In genomic region chr9:86072393-86073016, GRCh38 we compare ENCODE assay signal across 28 cellular contexts. TPM values are rescaled to one million over a fixed set of nuclear protein-coding genes. Genes with fewer than 3 reads are reported as not detected.
DNase-seq lines count a peak whose midpoint lies in the region; ATAC-seq, FAIRE-seq and TF ChIP-seq lines count a peak whose summit lies in the region.
"Had no signal": no experiment of that assay in that cellular context is flagged by ENCODE, and none has a peak within 500 bp of the region (broad histone marks: within the 10 kb centered on the region; RNA-seq: fewer than 3 reads in every experiment).

No MANE protein-coding gene starts in this region.

- H3K27me3 ChIP-seq in right cardiac atrium (ENCODE audit: control insufficient read depth, insufficient read depth) (no peaks in the 10 kb centered on the region), astrocyte (ENCODE audit: insufficient read depth, low read length) (no peaks in the 10 kb centered on the region)
- H3K27me3 ChIP-seq: BLaER1 treated with 17β-estradiol and CSF1 and Interleukin-3, amounts not matched to agents 10 nM and 100 nM; heart right ventricle; MG63; neutrophil had no signal

- H3K9me3 ChIP-seq in right cardiac atrium (ENCODE audit: control insufficient read depth, low read length) (no peaks in the 10 kb centered on the region), astrocyte (ENCODE audit: insufficient read depth, low read depth, low read length) (no peaks in the 10 kb centered on the region)
- H3K9me3 ChIP-seq: BLaER1 treated with 17β-estradiol and CSF1 and Interleukin-3, amounts not matched to agents 10 nM and 100 nM; heart right ventricle; MG63; neutrophil had no signal

- no peaks in the 10 kb centered on the region for H3K4me1 ChIP-seq in right cardiac atrium (ENCODE audit: control insufficient read depth, insufficient read depth, low read length)
- H3K4me1 ChIP-seq in astrocyte (ENCODE audit: insufficient read depth, low read length): peaks cover 8% of the 10 kb centered on the region
- H3K4me1 ChIP-seq: heart right ventricle had no signal

- POLR2A ChIA-PET in activated CD8-positive, alpha-beta T cell treated with anti-CD3 and anti-CD28 coated beads, Interleukin-2, amount 10 ng/mL, durations not matched to agents 7 days and 5 days (lab: Charles Lee): no interaction called here

- H4K20me1 ChIP-seq in astrocyte (ENCODE audit: insufficient read depth, low read length): no peaks in the 10 kb centered on the region

- H3K9me3 Mint-ChIP-seq in astrocyte (ENCODE audit: unreplicated experiment): no peaks in the 10 kb centered on the region
- peaks cover 0 to 2% (median 0%) of the 10 kb centered on the region in 7 donors for H3K9me3 Mint-ChIP-seq in CD14-positive monocyte
- H3K9me3 Mint-ChIP-seq in activated CD8-positive, alpha-beta T cell treated with anti-CD3 and anti-CD28 coated beads, Interleukin-2, amount 10 ng/mL, durations not matched to agents 7 days and 5 days (ENCODE audit: insufficient read depth): no peaks in the 10 kb centered on the region
- H3K9me3 Mint-ChIP-seq: activated CD8-positive, alpha-beta T cell treated with anti-CD3 and anti-CD28 coated beads for 36 hours; endodermal cell; type B pancreatic cell had no signal

- H3K36me3 ChIP-seq in astrocyte (ENCODE audit: insufficient read depth, low read length): no peaks in the 10 kb centered on the region
- H3K36me3 ChIP-seq: heart right ventricle, neutrophil had no signal

- H3K27me3 Mint-ChIP-seq in astrocyte (ENCODE audit: low read depth, unreplicated experiment) (no peaks in the 10 kb centered on the region), CD14-positive monocyte (ENCODE audit: low read depth in 3 of 3) (peaks cover 0 to 2% (median 0%) of the 10 kb centered on the region in 3 donors)
- no peaks in the 10 kb centered on the region for H3K27me3 Mint-ChIP-seq in activated CD8-positive, alpha-beta T cell treated with anti-CD3 and anti-CD28 coated beads, Interleukin-2, amount 10 ng/mL, durations not matched to agents 7 days and 5 days (ENCODE audit: low read depth)
- H3K27me3 Mint-ChIP-seq: activated CD8-positive, alpha-beta T cell treated with anti-CD3 and anti-CD28 coated beads for 36 hours; type B pancreatic cell had no signal

- H3K36me3 Mint-ChIP-seq in astrocyte (ENCODE audit: low read depth, unreplicated experiment) (peaks cover 6% of the 10 kb centered on the region), CD14-positive monocyte (peaks cover 24 to 35% of the 10 kb centered on the region in 2 donors)
- H3K36me3 Mint-ChIP-seq in activated CD8-positive, alpha-beta T cell treated with anti-CD3 and anti-CD28 coated beads, Interleukin-2, amount 10 ng/mL, durations not matched to agents 7 days and 5 days (ENCODE audit: low read depth): no peaks in the 10 kb centered on the region

- no peak overlapping the region for H2AFZ ChIP-seq in astrocyte (ENCODE audit: low read depth, low read length)

- no peak overlapping the region for H3K9ac ChIP-seq in astrocyte (ENCODE audit: low read length)
- H3K9ac ChIP-seq: BLaER1 treated with 17β-estradiol and CSF1 and Interleukin-3, amounts not matched to agents 10 nM and 100 nM had no signal

- H3K79me2 ChIP-seq in astrocyte (ENCODE audit: insufficient read depth, low read length): no peaks in the 10 kb centered on the region

- TF ChIP-seq CTCF in astrocyte (IDR thresholded peaks at IDR 0.05; ENCODE audit: insufficient read depth, low read depth, low read length) (no peak), CD14-positive monocyte (IDR thresholded peaks at IDR 0.05) (no peak)

- CTCF ChIA-PET in activated CD8-positive, alpha-beta T cell treated with anti-CD3 and anti-CD28 coated beads, Interleukin-2, amount 10 ng/mL, durations not matched to agents 7 days and 5 days (lab: Charles Lee): no interaction called here

- no peak overlapping the region for H3K4me2 ChIP-seq in astrocyte (ENCODE audit: low read length)
- H3K4me2 ChIP-seq: BLaER1 treated with 17β-estradiol and CSF1 and Interleukin-3, amounts not matched to agents 10 nM and 100 nM had no signal

- H3K27ac ChIP-seq in right cardiac atrium (ENCODE audit: low read length): no peak overlapping the region
- H3K27ac ChIP-seq in astrocyte (ENCODE audit: low read depth, low read length): peak overlapping the region; percentile 29
- H3K27ac ChIP-seq: BLaER1 treated with 17β-estradiol and CSF1 and Interleukin-3, amounts not matched to agents 10 nM and 100 nM; heart right ventricle; neutrophil had no signal

- DNase-seq in left cardiac atrium (no peak), right cardiac atrium (no peak), astrocyte (ENCODE audit: low read depth) (peak; percentile 86), iris pigment epithelial cell (ENCODE audit: low read depth) (peak; percentile 61), CD14-positive monocyte (ENCODE audit: low spot score) (no peak), NAMALWA (ENCODE audit: low spot score) (no peak), NCI-H2227 treated with DMSO at 0.1 percent for 48 hours (lab: John Stamatoyannopoulos, UW) (no peak)
- DNase-seq in activated CD8-positive, alpha-beta T cell treated with anti-CD3 and anti-CD28 coated beads, Interleukin-2, amount 10 ng/mL, durations not matched to agents 7 days and 5 days: no peak
- DNase-seq: activated CD4-positive, CD25-positive, alpha-beta regulatory T cell treated with anti-CD3 and anti-CD28 coated beads, Interleukin-2, amount 50 U/mL, for 72 hours; activated CD8-positive, alpha-beta T cell treated with anti-CD3 and anti-CD28 coated beads for 36 hours; activated gamma-delta T cell treated with Interleukin-2 at 50 U/mL for 16 hours; cortex of kidney; DMS79 treated with DMSO at 0.1 percent for 48 hours; endodermal cell; heart right ventricle; MG63; NCI-H1436 treated with DMSO at 0.1 percent for 48 hours; NCI-H524; SIG-M5; stimulated activated CD4-positive, alpha-beta T cell treated with anti-CD3 and anti-CD28 coated beads, Interleukin-1b, Interleukin-23, amount 100 ng/mL, for 48 hours had no signal

- H3K4me1 Mint-ChIP-seq in astrocyte (ENCODE audit: low read depth, unreplicated experiment) (peaks cover 28% of the 10 kb centered on the region), CD14-positive monocyte (peaks cover 29% of the 10 kb centered on the region)
- H3K4me1 Mint-ChIP-seq in activated CD8-positive, alpha-beta T cell treated with anti-CD3 and anti-CD28 coated beads, Interleukin-2, amount 10 ng/mL, durations not matched to agents 7 days and 5 days (ENCODE audit: low read depth): peaks cover 4% of the 10 kb centered on the region

- ATAC-seq in left cardiac atrium: peak; percentile 12 to 39
- ATAC-seq in right cardiac atrium: no peak
- ATAC-seq in activated CD8-positive, alpha-beta T cell treated with anti-CD3 and anti-CD28 coated beads, Interleukin-2, amount 10 ng/mL, durations not matched to agents 7 days and 5 days: no peak
- ATAC-seq: activated CD8-positive, alpha-beta T cell treated with anti-CD3 and anti-CD28 coated beads for 36 hours; heart right ventricle; Panc1 had no signal

- intact Hi-C loops in left cardiac atrium (cut with DNase I): no loop called here
- intact Hi-C loops in right cardiac atrium (cut with DNase I): no loop called here
- intact Hi-C loops in CD14-positive monocyte (cut with micrococcal nuclease): no loop called here

- H3K27ac Mint-ChIP-seq in astrocyte (ENCODE audit: unreplicated experiment) (peak overlapping the region; percentile 60), CD14-positive monocyte (no peak overlapping the region)
- no peak overlapping the region for H3K27ac Mint-ChIP-seq in activated CD8-positive, alpha-beta T cell treated with anti-CD3 and anti-CD28 coated beads, Interleukin-2, amount 10 ng/mL, durations not matched to agents 7 days and 5 days
- H3K27ac Mint-ChIP-seq: activated CD8-positive, alpha-beta T cell treated with anti-CD3 and anti-CD28 coated beads for 36 hours; endodermal cell; type B pancreatic cell had no signal

- H3K4me3 ChIP-seq in right cardiac atrium (ENCODE audit: low read length) (no peak overlapping the region), astrocyte (ENCODE audit: insufficient read depth, low read depth, low read length) (no peak overlapping the region)
- H3K4me3 ChIP-seq: BLaER1 treated with 17β-estradiol and CSF1 and Interleukin-3, amounts not matched to agents 10 nM and 100 nM; heart right ventricle; MG63 had no signal

- no peak for FAIRE-seq in astrocyte (lab: Jason Lieb, UNC)
- FAIRE-seq: A204.1, bronchial epithelial cell, GM12891, GM19239 had no signal

- no peak overlapping the region for H3K4me3 Mint-ChIP-seq in astrocyte (ENCODE audit: unreplicated experiment)
- no peak overlapping the region for H3K4me3 Mint-ChIP-seq in CD14-positive monocyte
- no peak overlapping the region for H3K4me3 Mint-ChIP-seq in activated CD8-positive, alpha-beta T cell treated with anti-CD3 and anti-CD28 coated beads, Interleukin-2, amount 10 ng/mL, durations not matched to agents 7 days and 5 days
- H3K4me3 Mint-ChIP-seq: activated CD8-positive, alpha-beta T cell treated with anti-CD3 and anti-CD28 coated beads for 36 hours; endodermal cell; type B pancreatic cell had no signal

- 91% methylated on average over 2 of the region's 2 CpGs for whole genome bisulfite sequencing in right cardiac atrium

RNA-seq across cellular contexts. Expression of gene GOLM1, which starts 26.9 kb away (rescaled TPM):
- total RNA-seq in left cardiac atrium: 10 to 100 TPM in 1 of 2 donors, 1 to 10 TPM in 1; 7.5 to 10.5 TPM
- 10 to 100 TPM in 1 of 4 donors, 1 to 10 TPM in 3; 6.1 to 12.9 (median 6.7) TPM for total RNA-seq in right cardiac atrium
- 3.8 TPM for polyA plus RNA-seq in right cardiac atrium
- 121 and 126 TPM in 2 replicates for total RNA-seq in astrocyte
- 10 to 100 TPM; 10.4 to 27.5 TPM for polyA plus RNA-seq in CD14-positive monocyte
- total RNA-seq in activated CD8-positive, alpha-beta T cell treated with anti-CD3 and anti-CD28 coated beads, Interleukin-2, amount 10 ng/mL, durations not matched to agents 7 days and 5 days: 1 to 10 TPM; 1.2 to 1.7 TPM

Comparison
In these comparisons a context has a peak if more than half of its experiments do, and no peak if none do; other contexts are left out.
1. ATAC-seq: peak in left cardiac atrium (2 of 2); none in right cardiac atrium (0 of 2) and activated CD8-positive, alpha-beta T cell treated with anti-CD3 and anti-CD28 coated beads, Interleukin-2, amount 10 ng/mL, durations not matched to agents 7 days and 5 days (single experiment).
2. DNase-seq: peak in astrocyte (single experiment) and iris pigment epithelial cell (single experiment); none in left cardiac atrium (single experiment), right cardiac atrium (0 of 3), CD14-positive monocyte (single experiment), NAMALWA (single experiment), NCI-H2227 treated with DMSO at 0.1 percent for 48 hours (single experiment) and activated CD8-positive, alpha-beta T cell treated with anti-CD3 and anti-CD28 coated beads, Interleukin-2, amount 10 ng/mL, durations not matched to agents 7 days and 5 days (single experiment).